4 cellular contexts compared by ENCODE assay signal in genomic region chr3:195723001-195723345, GRCh38. TPM values are rescaled to one million over a fixed set of nuclear protein-coding genes. Genes with fewer than 3 reads are reported as not detected.
"Had no signal": no experiment of that assay in that cellular context is flagged by ENCODE, and none has a peak within 500 bp of the region (broad histone marks: within the 10 kb centered on the region; RNA-seq: fewer than 3 reads in every experiment).

No MANE protein-coding gene starts in this region.

RNA-seq across cellular contexts. Expression of gene MUC20, which starts 2.2 kb away (rescaled TPM):
- total RNA-seq: LHCN-M2, RPMI7951, SJCRH30, SK-MEL-5 had no signal
